15 cellular contexts compared by ENCODE assay signal in genomic region chr13:97436845-97437244, GRCh38. TPM values are rescaled to one million over a fixed set of nuclear protein-coding genes. Genes with fewer than 3 reads are reported as not detected.
A peak's percentile ranks its signal among the peaks of the same experiment; 100 is the strongest.
DNase-seq lines count a peak whose midpoint lies in the region; ATAC-seq and TF ChIP-seq lines count a peak whose summit lies in the region.
"Had no signal": no experiment of that assay in that cellular context is flagged by ENCODE, and none has a peak within 500 bp of the region (broad histone marks: within the 10 kb centered on the region; RNA-seq: fewer than 3 reads in every experiment).

No MANE protein-coding gene starts in this region.

- H2AFZ ChIP-seq in IMR-90 (replicated peaks; ENCODE audit: low read length, poor library complexity): no peak overlapping the region
- H2AFZ ChIP-seq in neural cell (ENCODE audit: low read depth, low read length): no peak overlapping the region

- H2AK9ac ChIP-seq in IMR-90 (replicated peaks; ENCODE audit: low read depth, low read length, poor library complexity): no peak overlapping the region

- dilution Hi-C loops in IMR-90 (cut with HindIII; ENCODE audit: low sequenced_read_pairs, unreplicated experiment): no loop called here

- peaks cover 57% of the 10 kb centered on the region for H3K79me2 ChIP-seq in neural cell (replicated peaks; ENCODE audit: insufficient read depth, low read length)

- peaks cover 5% of the 10 kb centered on the region; the same call in 1 of the 2 replicates for H3K9me1 ChIP-seq in IMR-90 (ENCODE audit: insufficient read depth, low read length)

- no peak overlapping the region for H3K4ac ChIP-seq in IMR-90 (ENCODE audit: low read depth, low read length)

- intact Hi-C loops in IMR-90 (cut with micrococcal nuclease): loop anchor here (1.0 to 10.0 kb wide), 3 partner anchors 108 to 220 kb away; no protein-coding TSS in a partner anchor
- intact Hi-C loops in aorta (cut with DNase I): loop anchor here (10.0 kb wide), 2 partner anchors 182 to 322 kb away; no protein-coding TSS in a partner anchor

- H3K56ac ChIP-seq in IMR-90 (ENCODE audit: extremely low read depth, insufficient read depth, low read length): no peak overlapping the region

- POLR2A ChIA-PET in IMR-90 (lab: Charles Lee; ENCODE audit: unreplicated experiment): no interaction called here

- peaks cover 32% of the 10 kb centered on the region for H4K20me1 ChIP-seq in BLaER1
- H4K20me1 ChIP-seq in IMR-90 (ENCODE audit: insufficient read depth, low read length): peaks cover 13% of the 10 kb centered on the region
- H4K20me1 ChIP-seq in neural cell (ENCODE audit: insufficient read depth): no peaks in the 10 kb centered on the region

- H3K27ac ChIP-seq in BLaER1: no peak overlapping the region
- H3K27ac ChIP-seq in IMR-90 (ENCODE audit: insufficient read depth, low read length): no peak overlapping the region
- no peak overlapping the region for H3K27ac ChIP-seq in neural cell (ENCODE audit: low read length)
- no peak overlapping the region for H3K27ac ChIP-seq in aorta (ENCODE audit: low read depth in 1 of 2, low read length in 2 of 2)
- H3K27ac ChIP-seq: C4-2B had no signal

- H3K4me3 ChIP-seq in BLaER1 (no peak overlapping the region), IMR-90 (ENCODE audit: insufficient read depth, low read depth, low read length) (no peak overlapping the region), endocrine pancreas (ENCODE audit: control insufficient read depth, insufficient read depth, low read length) (peak overlapping the region; percentile 92), neural cell (ENCODE audit: low read length) (peak overlapping the region; percentile 81), aorta (ENCODE audit: low read length in 2 of 2) (peak overlapping the region in 1 of 2 donors; percentile 96)

- TF ChIP-seq RAD21 in IMR-90 (IDR thresholded peaks at IDR 0.05; ENCODE audit: low read length): no peak
- no peak for TF ChIP-seq RAD21 in neural cell (conservative IDR thresholded peaks at IDR 0.05)

- no peak for ATAC-seq in IMR-90 (ENCODE audit: low read depth)
- ATAC-seq in GM18517 (IDR thresholded peaks at IDR 0.05; ENCODE audit: unreplicated experiment): no peak
- ATAC-seq in aorta (ENCODE audit: low FRiP score): no peak

- H3K9me3 ChIP-seq in BLaER1: no peaks in the 10 kb centered on the region; the same call in 1 of the 2 replicates
- no peaks in the 10 kb centered on the region for H3K9me3 ChIP-seq in IMR-90 (ENCODE audit: control insufficient read depth, insufficient read depth, low read length)
- H3K9me3 ChIP-seq in endocrine pancreas (ENCODE audit: control insufficient read depth, low read length): no peaks in the 10 kb centered on the region
- no peaks in the 10 kb centered on the region for H3K9me3 ChIP-seq in neural cell (ENCODE audit: low read length)
- no peaks in the 10 kb centered on the region for H3K9me3 ChIP-seq in aorta (ENCODE audit: control insufficient read depth, low read length)

- no peak overlapping the region for H4K8ac ChIP-seq in IMR-90 (ENCODE audit: low read depth in 2 of 2, low read length in 2 of 2)

- TF ChIP-seq POLR2A in IMR-90 (IDR thresholded peaks at IDR 0.05; ENCODE audit: low read depth, low read length): no peak

- H3K79me1 ChIP-seq in IMR-90 (ENCODE audit: low read depth in 1 of 2, low read length in 2 of 2): peaks cover 22 to 50% of the 10 kb centered on the region in 2 experiments

- H3K9ac ChIP-seq in BLaER1 (no peak overlapping the region), IMR-90 (ENCODE audit: low read depth, low read length) (no peak overlapping the region), endocrine pancreas (ENCODE audit: control insufficient read depth, insufficient read depth, low read length) (no peak overlapping the region), neural cell (ENCODE audit: low read length) (no peak overlapping the region)

- DNase-seq in IMR-90 (no peak), aorta (no peak), GM20000 (ENCODE audit: low spot score) (no peak), T1000 (lab: John Stamatoyannopoulos, UW) (no peak)
- DNase-seq: activated CD8-positive, alpha-beta memory T cell treated with anti-CD3 and anti-CD28 coated beads for 24 hours; activated naive CD4-positive, alpha-beta T cell treated with anti-CD3 and anti-CD28 coated beads for 36 hours; Kasumi-1; NCI-H2081 treated with DMSO at 0.1 percent for 48 hours; SHP77 treated with DMSO at 0.1 percent for 48 hours; stimulated activated naive CD4-positive, alpha-beta T cell treated with Interleukin-2 at 50 U/mL for 16 hours had no signal

- in situ Hi-C loops in IMR-90 (cut with MboI; ENCODE audit: low sequenced_read_pairs): no loop called here

- no peak overlapping the region for H2AK5ac ChIP-seq in IMR-90 (ENCODE audit: low read depth, low read length)

- H3K27me3 ChIP-seq in BLaER1 (no peaks in the 10 kb centered on the region), IMR-90 (ENCODE audit: control insufficient read depth, insufficient read depth, low read length) (no peaks in the 10 kb centered on the region), endocrine pancreas (ENCODE audit: control insufficient read depth, insufficient read depth, low read length) (no peaks in the 10 kb centered on the region), neural cell (ENCODE audit: insufficient read depth, low read depth, low read length) (no peaks in the 10 kb centered on the region), aorta (ENCODE audit: control insufficient read depth in 1 of 2, insufficient read depth in 2 of 2, low read length in 1 of 2) (no peaks in the 10 kb centered on the region)

- H3F3A ChIP-seq in neural cell (ENCODE audit: insufficient read depth, low read length, poor library complexity, severe bottlenecking): no peaks in the 10 kb centered on the region

- WGBS in IMR-90 (ENCODE audit: extremely low coverage in 2 of 2, insufficient read length in 1 of 2), 2 experiments: no CpG with 5 or more reads among the region's 2 CpGs
- 78 to 88% methylated on average over 2 of the region's 2 CpGs for WGBS in aorta, 2 donors

- H2BK20ac ChIP-seq in IMR-90 (ENCODE audit: low read depth, low read length): no peak overlapping the region

- no peak overlapping the region for H4K5ac ChIP-seq in IMR-90 (ENCODE audit: low read depth, low read length)

- H4K91ac ChIP-seq in IMR-90 (ENCODE audit: insufficient read depth, low read depth, low read length): no peak overlapping the region

- H3K4me1 ChIP-seq in BLaER1 (peaks cover 29% of the 10 kb centered on the region), IMR-90 (ENCODE audit: control insufficient read depth, insufficient read depth, low read length) (peaks cover 4% of the 10 kb centered on the region; the same call in 1 of the 2 replicates), endocrine pancreas (ENCODE audit: control insufficient read depth, insufficient read depth, low read length) (no peaks in the 10 kb centered on the region), aorta (ENCODE audit: control insufficient read depth in 1 of 2, insufficient read depth in 2 of 2, low read length in 2 of 2) (peaks cover 3 to 8% of the 10 kb centered on the region in 2 donors)

- H2BK5ac ChIP-seq in IMR-90 (ENCODE audit: low read depth, low read length, poor library complexity, severe bottlenecking): no peak overlapping the region

- BruUV-seq in IMR-90 (replicated peaks; lab: Mats Ljungman, UMichigan): no TSS peak

- H3K36me3 ChIP-seq in BLaER1 (peaks cover 11% of the 10 kb centered on the region; the same call in 1 of the 2 replicates), IMR-90 (ENCODE audit: control insufficient read depth, insufficient read depth, low read length) (no peaks in the 10 kb centered on the region), endocrine pancreas (ENCODE audit: control insufficient read depth, insufficient read depth, low read length) (no peaks in the 10 kb centered on the region), neural cell (ENCODE audit: insufficient read depth, low read length) (no peaks in the 10 kb centered on the region), aorta (ENCODE audit: control insufficient read depth in 1 of 2, insufficient read depth in 2 of 2, low read length in 1 of 2) (no peaks in the 10 kb centered on the region)

- H2BK15ac ChIP-seq in IMR-90 (ENCODE audit: low read depth, low read length): no peak overlapping the region

- H3K18ac ChIP-seq in IMR-90 (ENCODE audit: low read depth, low read length): no peak overlapping the region

- H3K14ac ChIP-seq in IMR-90 (replicated peaks; ENCODE audit: low read depth, low read length): no peak overlapping the region

- H3K9me2 ChIP-seq in neural cell (ENCODE audit: insufficient read depth, low read length): no peaks in the 10 kb centered on the region

- no peak overlapping the region for H2BK120ac ChIP-seq in IMR-90 (ENCODE audit: low read depth, low read length)

- no peak overlapping the region for H3K23ac ChIP-seq in IMR-90 (ENCODE audit: low read depth, low read length)

- peak overlapping the region; percentile 92 for H3K4me2 ChIP-seq in BLaER1
- peak overlapping the region; percentile 58 for H3K4me2 ChIP-seq in IMR-90 (ENCODE audit: low read depth, low read length)
- H3K4me2 ChIP-seq in neural cell (ENCODE audit: low read length): peak overlapping the region; percentile 64

- CTCF ChIA-PET in IMR-90 (lab: Yijun Ruan, JAX): no interaction called here

- TF ChIP-seq CTCF in IMR-90 (conservative IDR thresholded peaks at IDR 0.05; ENCODE audit: low read depth, low read length) (no peak), neural cell (IDR thresholded peaks at IDR 0.05; ENCODE audit: poor library complexity, severe bottlenecking) (no peak), GM20000 (IDR thresholded peaks at IDR 0.05; ENCODE audit: extremely low read depth, missing control alignments) (no peak)

- TF ChIP-seq EP300 in neural cell (conservative IDR thresholded peaks at IDR 0.05; ENCODE audit: poor library complexity, severe bottlenecking): no peak

TF ChIP-seq in IMR-90, 13 proteins besides CTCF, POLR2A, EP300 and RAD21 (continues in another document):
- TF ChIP-seq CEBPB (IDR thresholded peaks at IDR 0.05; ENCODE audit: low read depth, low read length): no peak
- TF ChIP-seq NFE2L2 (IDR thresholded peaks at IDR 0.05; ENCODE audit: low read depth, low read length): no peak

TF ChIP-seq in neural cell, 6 proteins besides CTCF, POLR2A, EP300 and RAD21 (continues in another document):
- no peak for TF ChIP-seq MXI1 (conservative IDR thresholded peaks at IDR 0.05; ENCODE audit: poor library complexity, severe bottlenecking)

RNA-seq across cellular contexts. Expression of gene RAP2A, which starts 2.9 kb away (rescaled TPM):
- total RNA-seq in IMR-90 (2012; rRNA removed): 21.0 and 28.9 TPM in 2 replicates
- polyA plus RNA-seq in IMR-90 (2012; rRNA removed): 5.5 and 6.4 TPM in 2 replicates
- 1.3 and 2.1 TPM in 2 replicates for polyA plus RNA-seq in IMR-90 (2012; cell fraction: cytosol; rRNA removed)
- polyA plus RNA-seq in IMR-90 (2012; cell fraction: nucleus; rRNA removed; ENCODE audit: low replicate concordance): 1.4 and 6.4 TPM in 2 replicates
- polyA plus RNA-seq in neural cell: 54.8 and 55.3 TPM in 2 replicates
- polyA minus RNA-seq in neural cell: 95.4 and 105 TPM in 2 replicates
- 10 to 100 TPM; 30.8 to 34.5 TPM for total RNA-seq in aorta
- polyA plus RNA-seq in aorta: 10 to 100 TPM; 32.3 to 41.7 TPM

Comparison
In these comparisons a context has a peak if more than half of its experiments do, and no peak if none do; other contexts are left out.
1. H3K4me3 ChIP-seq: peak in endocrine pancreas (single experiment) and neural cell (single experiment); none in BLaER1 (single experiment) and IMR-90 (single experiment).
2. Peak in every context shown above with its lines, with median percentiles within 50 percentile points of each other: H3K4me2 ChIP-seq.